9 cellular contexts compared by ENCODE assay signal in the genomic region with DNA sequence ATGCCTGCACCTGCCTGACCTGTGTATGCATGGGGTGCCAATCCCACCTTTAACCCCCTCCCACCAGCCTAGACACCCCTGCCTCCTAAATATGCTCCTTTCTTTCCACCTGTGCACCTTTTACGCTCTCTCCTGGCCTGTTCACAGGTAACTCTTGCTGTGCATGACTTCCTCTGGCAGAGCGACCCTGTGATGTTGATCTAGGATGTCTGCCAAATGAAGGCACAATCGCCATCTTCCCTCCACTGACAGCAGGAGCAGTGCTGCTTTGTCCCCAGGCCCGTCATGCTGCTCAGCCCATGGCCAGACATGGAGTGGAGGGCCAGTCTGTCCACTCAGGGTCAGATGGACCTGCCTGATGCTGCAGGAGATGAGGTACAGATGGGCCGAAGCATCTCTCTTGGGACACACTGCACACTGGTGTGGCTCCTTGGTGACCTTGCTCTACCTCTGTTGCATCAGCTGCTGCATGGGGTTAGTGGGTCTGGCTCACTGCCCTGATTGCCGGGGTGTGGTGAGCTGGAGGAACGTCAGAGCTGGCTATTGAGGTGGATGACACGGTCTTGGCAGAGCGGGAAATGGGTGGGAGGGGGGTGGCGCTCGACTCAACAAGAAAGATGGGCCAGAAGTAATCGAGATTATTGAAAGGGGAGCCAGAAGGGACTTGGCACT.
DNase-seq lines count a peak whose midpoint lies in the region; ATAC-seq and TF ChIP-seq lines count a peak whose summit lies in the region.
"Had no signal": no experiment of that assay in that cellular context is flagged by ENCODE, and none has a peak within 500 bp of the region (broad histone marks: within the 10 kb centered on the region; RNA-seq: fewer than 3 reads in every experiment).

No MANE protein-coding gene starts in this region.

- H3K9ac ChIP-seq in endodermal cell (ENCODE audit: extremely low read depth, low read length, poor library complexity, severe bottlenecking) (no peak overlapping the region), H9 (ENCODE audit: extremely low read depth, insufficient read length, low read length) (no peak overlapping the region)

- no peak overlapping the region for H2BK12ac ChIP-seq in H9 (ENCODE audit: insufficient read length, low read depth, low read length)

- H2AK5ac ChIP-seq in H9 (ENCODE audit: insufficient read length, low read length), result no peak overlapping the region

- H3K4me3 Mint-ChIP-seq in endodermal cell, result no peak overlapping the region
- H3K4me3 Mint-ChIP-seq in H9, result no peak overlapping the region
- H3K4me3 Mint-ChIP-seq: activated CD8-positive, alpha-beta T cell treated with anti-CD3 and anti-CD28 coated beads for 36 hours had no signal

- no peak overlapping the region for H2BK120ac ChIP-seq in H9 (ENCODE audit: low read depth, low read length, poor library complexity, severe bottlenecking)

- H3K79me1 ChIP-seq in H9 (ENCODE audit: insufficient read depth, low read depth, low read length, poor library complexity, severe bottlenecking), result no peaks in the 10 kb centered on the region

- no peaks in the 10 kb centered on the region for H3K36me3 Mint-ChIP-seq in endodermal cell (ENCODE audit: low read depth)
- H3K36me3 Mint-ChIP-seq in H9 (ENCODE audit: insufficient read depth in 1 of 3, low read depth in 3 of 3), result no peaks in the 10 kb centered on the region

- no peak overlapping the region for H3K4ac ChIP-seq in H9 (ENCODE audit: low read depth, low read length)

- H3K79me2 ChIP-seq in H9 (ENCODE audit: insufficient read depth, low read length), result no peaks in the 10 kb centered on the region

- no peaks in the 10 kb centered on the region for H3K9me3 Mint-ChIP-seq in endodermal cell
- no peaks in the 10 kb centered on the region for H3K9me3 Mint-ChIP-seq in H9
- H3K9me3 Mint-ChIP-seq: activated CD8-positive, alpha-beta T cell treated with anti-CD3 and anti-CD28 coated beads for 36 hours had no signal

- H3K14ac ChIP-seq in H9 (ENCODE audit: insufficient read depth, low read length), result no peak overlapping the region

- no peak for TF ChIP-seq CTCF in endodermal cell (conservative IDR thresholded peaks at IDR 0.05)
- TF ChIP-seq CTCF in BE2C (IDR thresholded peaks at IDR 0.05; ENCODE audit: low read depth, low read length), result no peak
- TF ChIP-seq CTCF in H9 (conservative IDR thresholded peaks at IDR 0.05), result no peak

- H3K27me3 Mint-ChIP-seq in endodermal cell (ENCODE audit: insufficient read depth) (peaks cover 9% of the 10 kb centered on the region), H9 (ENCODE audit: low read depth) (peaks cover 31% of the 10 kb centered on the region)
- H3K27me3 Mint-ChIP-seq: activated CD8-positive, alpha-beta T cell treated with anti-CD3 and anti-CD28 coated beads for 36 hours had no signal

- H3K27ac ChIP-seq in endodermal cell (ENCODE audit: low read depth, low read length), result no peak overlapping the region
- H3K27ac ChIP-seq in H9 (ENCODE audit: insufficient read length, low read depth, low read length), result no peak overlapping the region

- no peak overlapping the region for H4K8ac ChIP-seq in H9 (replicated peaks; ENCODE audit: insufficient read length, low read depth, low read length)

- H2BK20ac ChIP-seq in H9 (ENCODE audit: low read depth, low read length, poor library complexity, severe bottlenecking), result no peak overlapping the region

- H2BK5ac ChIP-seq in H9 (ENCODE audit: insufficient read length, low read length), result no peak overlapping the region

- H2BK15ac ChIP-seq in H9 (ENCODE audit: low read depth, low read length), result no peak overlapping the region

- H4K91ac ChIP-seq in H9 (ENCODE audit: insufficient read length, low read depth, low read length), result no peak overlapping the region

- H3K4me1 Mint-ChIP-seq in endodermal cell (peaks cover 30% of the 10 kb centered on the region), H9 (peaks cover 0 to 4% of the 10 kb centered on the region in 2 experiments; a peak in 1 of 4 replicates)

- no peak overlapping the region for H3K18ac ChIP-seq in H9 (ENCODE audit: insufficient read length, low read depth, low read length)

- no peaks in the 10 kb centered on the region for H3K23me2 ChIP-seq in H9 (ENCODE audit: insufficient read length, low read depth, low read length, poor library complexity, severe bottlenecking)

- no peak overlapping the region for H4K5ac ChIP-seq in H9 (ENCODE audit: insufficient read length, low read depth, low read length)

- no peak overlapping the region for H3K23ac ChIP-seq in H9 (ENCODE audit: insufficient read length, low read depth, low read length)

- no peak overlapping the region for H3K4me2 ChIP-seq in H9 (ENCODE audit: insufficient read depth, insufficient read length, low read length)

- H3K56ac ChIP-seq in H9 (ENCODE audit: insufficient read length, low read depth, low read length), result no peak overlapping the region

- DNase-seq in EL (peak; percentile 23), NCI-H345 treated with DMSO at 0.1 percent for 48 hours (lab: John Stamatoyannopoulos, UW; ENCODE audit: unreplicated experiment) (peak; percentile 62), endodermal cell (peak; percentile 31), renal cortical epithelial cell (ENCODE audit: low read depth) (peak; percentile 15), BE2C (no peak), H9 (no peak)
- no peak for DNase-seq in stimulated activated CD4-positive, alpha-beta T cell treated with anti-CD3 and anti-CD28 coated beads, Interleukin-2, amount 100 ng/mL, for 24 hours
- DNase-seq: activated CD8-positive, alpha-beta T cell treated with anti-CD3 and anti-CD28 coated beads for 36 hours had no signal

- 93 to 94% methylated on average over 12 of the region's 12 CpGs for whole genome bisulfite sequencing in endodermal cell (ENCODE audit: insufficient coverage in 1 of 2, insufficient read length in 1 of 2), 2 experiments
- no CpG with 5 or more reads among the region's 12 CpGs for WGBS in H9 (ENCODE audit: extremely low coverage, insufficient read length, low lambda C conversion rate)

- no peak overlapping the region for H2AFZ ChIP-seq in H9 (ENCODE audit: low read length)

- H3K4me3 ChIP-seq in endodermal cell (ENCODE audit: low read length) (no peak overlapping the region), BE2C (ENCODE audit: low read depth, low read length) (no peak overlapping the region)

- ATAC-seq in HG03469 (IDR thresholded peaks at IDR 0.05; ENCODE audit: unreplicated experiment), result no peak
- ATAC-seq: activated CD8-positive, alpha-beta T cell treated with anti-CD3 and anti-CD28 coated beads for 36 hours had no signal

- no peak overlapping the region for H3K27ac Mint-ChIP-seq in endodermal cell
- no peak overlapping the region; a peak in 1 of 7 replicates for H3K27ac Mint-ChIP-seq in H9
- H3K27ac Mint-ChIP-seq: activated CD8-positive, alpha-beta T cell treated with anti-CD3 and anti-CD28 coated beads for 36 hours had no signal

- H3K4me1 ChIP-seq in endodermal cell (ENCODE audit: control insufficient read depth, insufficient read depth, low read length) (peaks cover 11% of the 10 kb centered on the region), BE2C (peaks cover 12% of the 10 kb centered on the region), H9 (ENCODE audit: insufficient read depth, low read length) (no peaks in the 10 kb centered on the region)

- H3K27me3 ChIP-seq in endodermal cell (ENCODE audit: control insufficient read depth, insufficient read depth, low read length, poor library complexity, severe bottlenecking) (no peaks in the 10 kb centered on the region), BE2C (no peaks in the 10 kb centered on the region), H9 (ENCODE audit: insufficient read depth, low read length) (no peaks in the 10 kb centered on the region)

- no peak overlapping the region for H3T11ph ChIP-seq in H9 (ENCODE audit: low read length)

- H3K36me3 ChIP-seq in endodermal cell (ENCODE audit: control insufficient read depth, insufficient read depth, low read length), result no peaks in the 10 kb centered on the region
- H3K36me3 ChIP-seq in BE2C, result no peaks in the 10 kb centered on the region

- H3K9me3 ChIP-seq in endodermal cell (ENCODE audit: control insufficient read depth, low read length) (no peaks in the 10 kb centered on the region), BE2C (no peaks in the 10 kb centered on the region), H9 (ENCODE audit: control insufficient read depth, low read depth, low read length) (no peaks in the 10 kb centered on the region)

- H4K20me1 ChIP-seq in H9 (ENCODE audit: control insufficient read depth, insufficient read depth, insufficient read length), result no peaks in the 10 kb centered on the region

Comparison
In these comparisons a context has a peak if more than half of its experiments do, and no peak if none do; other contexts are left out.
1. DNase-seq: peak in EL (single experiment), NCI-H345 treated with DMSO at 0.1 percent for 48 hours (single experiment), endodermal cell (single experiment) and renal cortical epithelial cell (single experiment); none in BE2C (single experiment), stimulated activated CD4-positive, alpha-beta T cell treated with anti-CD3 and anti-CD28 coated beads, Interleukin-2, amount 100 ng/mL, for 24 hours (0 of 2) and H9 (single experiment).